Comparison of ENCODE assay signal across 16 cellular contexts in genomic region chr5:142197098-142197497, GRCh38.
A peak's percentile ranks its signal among the peaks of the same experiment; 100 is the strongest.
DNase-seq lines count a peak whose midpoint lies in the region; ATAC-seq and TF ChIP-seq lines count a peak whose summit lies in the region.
"Had no signal": no experiment of that assay in that cellular context is flagged by ENCODE, and none has a peak within 500 bp of the region (broad histone marks: within the 10 kb centered on the region; RNA-seq: fewer than 3 reads in every experiment).

No MANE protein-coding gene starts in this region.

- H3K4me3 ChIP-seq in HUES64 (ENCODE audit: low read length) (no peak overlapping the region), endodermal cell (ENCODE audit: low read length) (no peak overlapping the region)
- H3K4me3 ChIP-seq: BLaER1 treated with 17β-estradiol and CSF1 and Interleukin-3, amounts not matched to agents 10 nM and 100 nM; MG63; SK-N-MC had no signal

- H3K36me3 ChIP-seq in HUES64 (ENCODE audit: insufficient read depth, low read length) (no peaks in the 10 kb centered on the region), endodermal cell (ENCODE audit: control insufficient read depth, insufficient read depth, low read length) (no peaks in the 10 kb centered on the region)
- H3K36me3 ChIP-seq: BLaER1 treated with 17β-estradiol and CSF1 and Interleukin-3, amounts not matched to agents 10 nM and 100 nM; MG63 had no signal

- no peaks in the 10 kb centered on the region for H3K27me3 Mint-ChIP-seq in endodermal cell (ENCODE audit: insufficient read depth)

- no peaks in the 10 kb centered on the region for H3K9me3 ChIP-seq in HUES64 (ENCODE audit: insufficient read depth, low read depth, low read length)
- no peaks in the 10 kb centered on the region for H3K9me3 ChIP-seq in endodermal cell (ENCODE audit: control insufficient read depth, low read length)
- H3K9me3 ChIP-seq: MG63 had no signal

- no peak for ATAC-seq in HG03342 (IDR thresholded peaks at IDR 0.05; ENCODE audit: unreplicated experiment)

- peaks cover 13% of the 10 kb centered on the region for H3K4me1 Mint-ChIP-seq in endodermal cell

- no peak overlapping the region for H3K4me3 Mint-ChIP-seq in endodermal cell

- 78% methylated on average over 9 of the region's 9 CpGs for WGBS in HUES64
- 83 to 92% methylated on average over 5 to 9 of the region's 9 CpGs for WGBS in endodermal cell (ENCODE audit: insufficient coverage in 1 of 2, insufficient read length in 1 of 2), 2 experiments

- H3K4me1 ChIP-seq in HUES64 (ENCODE audit: insufficient read depth, low read length) (peaks cover 13% of the 10 kb centered on the region; the same call in 1 of the 2 replicates), endodermal cell (ENCODE audit: control insufficient read depth, insufficient read depth, low read length) (no peaks in the 10 kb centered on the region)

- peak; percentile 61 for DNase-seq in endodermal cell
- DNase-seq in kidney glomerular epithelial cell (lab: John Stamatoyannopoulos, UW): peak; percentile 4
- no peak for DNase-seq in NCI-H2196 treated with DMSO at 0.1 percent for 48 hours (lab: John Stamatoyannopoulos, UW; ENCODE audit: unreplicated experiment)
- DNase-seq in DMS79 (lab: John Stamatoyannopoulos, UW): no peak
- DNase-seq in NCI-H510A (lab: John Stamatoyannopoulos, UW): no peak
- DNase-seq: MG63, NCI-H1092 treated with DMSO at 0.1 percent for 48 hours, NCI-H1694, NCI-H446, NCI-H774 had no signal

- H3K9ac ChIP-seq in HUES64 (ENCODE audit: low read depth, low read length): no peak overlapping the region
- no peak overlapping the region for H3K9ac ChIP-seq in endodermal cell (ENCODE audit: extremely low read depth, low read length, poor library complexity, severe bottlenecking)
- H3K9ac ChIP-seq: BLaER1 treated with 17β-estradiol and CSF1 and Interleukin-3, amounts not matched to agents 10 nM and 100 nM; KMS-11 had no signal

- H3K27ac Mint-ChIP-seq in endodermal cell: peak overlapping the region; percentile 7

- TF ChIP-seq CTCF in endodermal cell (conservative IDR thresholded peaks at IDR 0.05): no peak

- H3K36me3 Mint-ChIP-seq in endodermal cell (ENCODE audit: low read depth): no peaks in the 10 kb centered on the region

- no peaks in the 10 kb centered on the region for H3K27me3 ChIP-seq in HUES64 (ENCODE audit: insufficient read depth, low read length)
- no peaks in the 10 kb centered on the region for H3K27me3 ChIP-seq in endodermal cell (ENCODE audit: control insufficient read depth, insufficient read depth, low read length, poor library complexity, severe bottlenecking)
- H3K27me3 ChIP-seq: BLaER1 treated with 17β-estradiol and CSF1 and Interleukin-3, amounts not matched to agents 10 nM and 100 nM; MG63 had no signal

- H3K27ac ChIP-seq in HUES64 (ENCODE audit: low read depth, low read length) (peak overlapping the region; percentile 18; the same call in 1 of the 2 replicates), endodermal cell (ENCODE audit: low read depth, low read length) (no peak overlapping the region)
- H3K27ac ChIP-seq: BLaER1 treated with 17β-estradiol and CSF1 and Interleukin-3, amounts not matched to agents 10 nM and 100 nM; HL-60; KMS-11; SK-N-MC had no signal

- H3K9me3 Mint-ChIP-seq in endodermal cell: no peaks in the 10 kb centered on the region

Comparison
In these comparisons a context has a peak if more than half of its experiments do, and no peak if none do; other contexts are left out.
1. DNase-seq: peak in endodermal cell (single experiment) and kidney glomerular epithelial cell (single experiment); none in NCI-H2196 treated with DMSO at 0.1 percent for 48 hours (single experiment), DMS79 (single experiment) and NCI-H510A (single experiment).